In genomic region chr20:53731595-53731994, GRCh38 we compare ENCODE assay signal across 5 cellular contexts.
"Had no signal": no experiment of that assay in that cellular context is flagged by ENCODE, and none has a peak within 500 bp of the region (broad histone marks: within the 10 kb centered on the region; RNA-seq: fewer than 3 reads in every experiment).

No MANE protein-coding gene starts in this region.

- ATAC-seq: K562 had no signal

- H3K4me3 Mint-ChIP-seq: H9 had no signal

- H2AFZ ChIP-seq: GM23248 had no signal

- H3K9ac ChIP-seq: GM23248 had no signal

- H3K27ac Mint-ChIP-seq: H9 had no signal

- H3K27ac ChIP-seq: GM23248 had no signal

- H3K4me3 ChIP-seq: GM23248, K562 had no signal

- DNase-seq: GM23248, H9, HCEC 1CT, IMR-90 had no signal
